In genomic region chr18:48137354-48138208, GRCh38 we compare ENCODE assay signal across 9 cellular contexts.
A peak's percentile ranks its signal among the peaks of the same experiment; 100 is the strongest.
DNase-seq lines count a peak whose midpoint lies in the region; ATAC-seq and TF ChIP-seq lines count a peak whose summit lies in the region.
"Had no signal": no experiment of that assay in that cellular context is flagged by ENCODE, and none has a peak within 500 bp of the region (broad histone marks: within the 10 kb centered on the region; RNA-seq: fewer than 3 reads in every experiment).

No MANE protein-coding gene starts in this region.

- H3K4me1 Mint-ChIP-seq in Caco-2 (ENCODE audit: low read depth, unreplicated experiment) = peaks cover 8% of the 10 kb centered on the region
- H3K4me1 Mint-ChIP-seq in natural killer cell treated with Interleukin-12 subunit alpha and Interleukin-12 subunit beta and Interleukin-15 and Interleukin-18, amount 100 ng/mL, for 72 hours (ENCODE audit: low read depth in 2 of 2) = no peaks in the 10 kb centered on the region

- H3F3A ChIP-seq in Loucy (ENCODE audit: low read depth) = no peaks in the 10 kb centered on the region

- H3K4me3 ChIP-seq in Caco-2 (ENCODE audit: low read depth, low read length) (no peak overlapping the region), Loucy (ENCODE audit: low read length, poor library complexity, severe bottlenecking) (peak overlapping the region; percentile 73)
- peak overlapping the region; percentile 22 for H3K4me3 ChIP-seq in effector memory CD4-positive, alpha-beta T cell (ENCODE audit: insufficient read depth, low read depth, low read length, poor library complexity, severe bottlenecking)

- peaks cover 3% of the 10 kb centered on the region for H3K27me3 Mint-ChIP-seq in Caco-2 (ENCODE audit: insufficient read depth, unreplicated experiment)
- peaks cover 42 to 58% of the 10 kb centered on the region in 2 donors for H3K27me3 Mint-ChIP-seq in natural killer cell treated with Interleukin-12 subunit alpha and Interleukin-12 subunit beta and Interleukin-15 and Interleukin-18, amount 100 ng/mL, for 72 hours

- CTCF ChIA-PET in Caco-2 (lab: Charles Lee) = no interaction called here

- H3K79me2 ChIP-seq in Loucy (ENCODE audit: insufficient read depth, low read length) = no peaks in the 10 kb centered on the region

- H4K20me1 ChIP-seq in Loucy (ENCODE audit: insufficient read depth, low read length, poor library complexity, severe bottlenecking) = no peaks in the 10 kb centered on the region

- H3K4me1 ChIP-seq in Caco-2 = no peaks in the 10 kb centered on the region
- peaks cover 15% of the 10 kb centered on the region for H3K4me1 ChIP-seq in Loucy (ENCODE audit: insufficient read depth, low read length, poor library complexity, severe bottlenecking)
- peaks cover 4% of the 10 kb centered on the region for H3K4me1 ChIP-seq in effector memory CD4-positive, alpha-beta T cell (ENCODE audit: control insufficient read depth, insufficient read depth, low read length, poor library complexity, severe bottlenecking)

- H3K36me3 ChIP-seq in Caco-2 (ENCODE audit: control insufficient read depth, insufficient read depth, low read length) = no peaks in the 10 kb centered on the region
- no peaks in the 10 kb centered on the region for H3K36me3 ChIP-seq in Loucy (ENCODE audit: insufficient read depth, low read length)
- H3K36me3 ChIP-seq in effector memory CD4-positive, alpha-beta T cell (ENCODE audit: control insufficient read depth, insufficient read depth, low read length) = no peaks in the 10 kb centered on the region
- H3K36me3 ChIP-seq: adrenal gland had no signal

- no peaks in the 10 kb centered on the region for H3K9me2 ChIP-seq in Loucy (replicated peaks; ENCODE audit: low read depth, low read length)

- H3K4me2 ChIP-seq in Loucy (ENCODE audit: low read depth, low read length, poor library complexity, severe bottlenecking) = peak overlapping the region; percentile 88

- H3K9me3 ChIP-seq in Caco-2 (no peaks in the 10 kb centered on the region), Loucy (ENCODE audit: insufficient read depth, low read depth, low read length) (no peaks in the 10 kb centered on the region)
- H3K9me3 ChIP-seq in effector memory CD4-positive, alpha-beta T cell (ENCODE audit: control insufficient read depth, low read length) = no peaks in the 10 kb centered on the region
- H3K9me3 ChIP-seq: adrenal gland had no signal

- intact Hi-C loops in Caco-2 (cut with micrococcal nuclease; ENCODE audit: unreplicated experiment) = no loop called here

- no peaks in the 10 kb centered on the region for H3K9me3 Mint-ChIP-seq in Caco-2 (ENCODE audit: unreplicated experiment)
- no peaks in the 10 kb centered on the region for H3K9me3 Mint-ChIP-seq in natural killer cell treated with Interleukin-12 subunit alpha and Interleukin-12 subunit beta and Interleukin-15 and Interleukin-18, amount 100 ng/mL, for 72 hours

- no peaks in the 10 kb centered on the region for H3K36me3 Mint-ChIP-seq in Caco-2 (ENCODE audit: insufficient read depth, unreplicated experiment)
- no peaks in the 10 kb centered on the region for H3K36me3 Mint-ChIP-seq in natural killer cell treated with Interleukin-12 subunit alpha and Interleukin-12 subunit beta and Interleukin-15 and Interleukin-18, amount 100 ng/mL, for 72 hours

- H3K9ac ChIP-seq in Loucy (ENCODE audit: low read depth, low read length, poor library complexity, severe bottlenecking) = peak overlapping the region; percentile 59

- BruUV-seq in Caco-2 (replicated peaks; lab: Mats Ljungman, UMichigan) = no TSS peak

- peak overlapping the region; percentile 35 for H3K4me3 Mint-ChIP-seq in Caco-2 (ENCODE audit: unreplicated experiment)
- H3K4me3 Mint-ChIP-seq in natural killer cell treated with Interleukin-12 subunit alpha and Interleukin-12 subunit beta and Interleukin-15 and Interleukin-18, amount 100 ng/mL, for 72 hours = no peak overlapping the region

- DNase-seq in Caco-2 (no peak), activated gamma-delta T cell treated with Interleukin-2 at 50 U/mL for 16 hours (no peak), AG08395 (ENCODE audit: low spot score) (no peak), retina (no peak)
- no peak for DNase-seq in effector memory CD4-positive, alpha-beta T cell
- peak; percentile 31 for DNase-seq in natural killer cell treated with Interleukin-12 subunit alpha and Interleukin-12 subunit beta and Interleukin-15 and Interleukin-18, amount 100 ng/mL, for 72 hours (ENCODE audit: low spot score)

- POLR2A ChIA-PET in Caco-2 (lab: Charles Lee) = interaction anchor here (0.6 kb wide), 1 partner anchor 25 kb away, joined by 3 read pairs; no protein-coding TSS in a partner anchor

- H3K27ac Mint-ChIP-seq in Caco-2 (ENCODE audit: unreplicated experiment) = no peak overlapping the region
- no peak overlapping the region for H3K27ac Mint-ChIP-seq in natural killer cell treated with Interleukin-12 subunit alpha and Interleukin-12 subunit beta and Interleukin-15 and Interleukin-18, amount 100 ng/mL, for 72 hours

- TF ChIP-seq CTCF in Caco-2 (IDR thresholded peaks at IDR 0.05; ENCODE audit: insufficient read depth in 1 of 2, low read depth in 1 of 2, low read length in 1 of 2, severe bottlenecking in 1 of 2, unreplicated experiment in 1 of 2) = no peak
- no peak for TF ChIP-seq CTCF in Loucy (conservative IDR thresholded peaks at IDR 0.05; ENCODE audit: low read length)

- H2AFZ ChIP-seq in Loucy (ENCODE audit: low read length) = peak overlapping the region; percentile 88

- no peak overlapping the region for H3K27ac ChIP-seq in effector memory CD4-positive, alpha-beta T cell (ENCODE audit: insufficient read depth, low read length, poor library complexity, severe bottlenecking)

- no peak for ATAC-seq in natural killer cell treated with Interleukin-12 subunit alpha and Interleukin-12 subunit beta and Interleukin-15 and Interleukin-18, amount 100 ng/mL, for 72 hours
- ATAC-seq in SK-N-SH treated with all-trans-retinoic acid at 6 μM for 48 hours = no peak

- H3K27me3 ChIP-seq in Caco-2 (replicated peaks; ENCODE audit: control insufficient read depth, insufficient read depth, low read length) (no peaks in the 10 kb centered on the region), Loucy (ENCODE audit: insufficient read depth, low read length, poor library complexity, severe bottlenecking) (no peaks in the 10 kb centered on the region)
- peaks cover 10% of the 10 kb centered on the region for H3K27me3 ChIP-seq in effector memory CD4-positive, alpha-beta T cell (replicated peaks; ENCODE audit: control insufficient read depth, insufficient read depth, low read length, poor library complexity, severe bottlenecking)
- H3K27me3 ChIP-seq: adrenal gland had no signal

TF ChIP-seq in SK-N-SH treated with all-trans-retinoic acid at 6 μM for 48 hours, 23 proteins besides CTCF, POLR2A, EP300 and RAD21:
- no peak for TF ChIP-seq OSR1 (CRISPR knock-in tag; IDR thresholded peaks at IDR 0.05)
- no peak for TF ChIP-seq PATZ1 (CRISPR knock-in tag; IDR thresholded peaks at IDR 0.05; ENCODE audit: borderline replicate concordance)
- TF ChIP-seq TOX (CRISPR knock-in tag; IDR thresholded peaks at IDR 0.05; ENCODE audit: borderline replicate concordance) = no peak
- no peak for TF ChIP-seq ZNF70 (CRISPR knock-in tag; IDR thresholded peaks at IDR 0.05)
- no peak for TF ChIP-seq ZFP30 (CRISPR knock-in tag; IDR thresholded peaks at IDR 0.05)
- TF ChIP-seq ZFP3 (CRISPR knock-in tag; IDR thresholded peaks at IDR 0.05) = no peak
- TF ChIP-seq ZNF8 (CRISPR knock-in tag; IDR thresholded peaks at IDR 0.05) = no peak
